ENCODE assay signal across 8 cellular contexts in the genomic region with DNA sequence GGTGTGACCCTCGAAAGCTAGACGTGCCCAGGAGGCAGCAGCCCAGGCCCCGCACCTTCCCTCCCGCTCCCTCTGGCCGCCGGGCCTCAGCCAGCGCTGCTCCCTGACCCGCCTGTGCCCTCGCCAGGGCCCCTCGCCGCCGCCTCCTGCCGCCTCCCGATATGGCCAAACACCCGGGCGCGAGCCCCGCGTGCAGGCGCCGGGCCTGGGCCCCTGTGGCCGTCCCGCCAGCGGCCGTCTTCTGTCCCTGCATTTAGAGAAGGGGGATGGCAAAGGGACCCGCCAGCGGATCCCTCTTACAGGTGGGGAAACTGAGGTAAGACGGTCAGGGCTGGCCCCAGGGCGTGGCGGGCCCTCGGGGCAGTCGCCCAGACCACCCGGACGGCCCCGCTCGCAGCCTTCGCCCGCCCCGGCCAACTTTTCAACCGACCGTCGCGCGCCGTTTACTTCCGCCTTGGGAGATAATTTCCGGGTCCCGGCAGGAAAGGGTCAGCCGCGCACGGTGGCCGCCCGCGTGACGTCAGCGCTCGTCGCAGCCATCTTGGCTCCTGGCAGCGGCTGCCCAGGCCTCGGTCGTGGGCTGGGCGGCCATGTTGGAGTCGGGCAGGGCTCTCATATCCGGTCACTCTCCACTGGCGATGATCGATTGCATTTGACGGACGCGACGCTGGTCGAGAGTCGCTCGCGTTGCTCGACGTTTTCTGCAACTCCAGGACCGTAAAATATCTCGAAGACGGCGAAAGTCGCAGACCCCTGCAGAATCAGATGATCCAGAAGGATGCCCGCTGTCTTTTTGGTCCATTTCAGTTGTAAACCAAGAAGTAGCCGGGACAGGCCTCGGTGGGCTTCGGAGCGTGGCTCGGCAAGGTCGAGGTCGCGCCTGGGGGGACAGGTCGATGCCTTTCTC. TPM values are rescaled to one million over a fixed set of nuclear protein-coding genes. Genes with fewer than 3 reads are reported as not detected.
DNase-seq lines count a peak whose midpoint lies in the region; ATAC-seq, FAIRE-seq and TF ChIP-seq lines count a peak whose summit lies in the region.

No MANE protein-coding gene starts in this region.

- peak; percentile 82 for FAIRE-seq in urothelium cell line (lab: Jason Lieb, UNC)

- DNase-seq in NCI-H1436 (lab: John Stamatoyannopoulos, UW), result peak; percentile 65
- peak; percentile 64 to 94 (median 68) for DNase-seq in T-helper 2 cell
- DNase-seq in anterior cingulate cortex (lab: John Stamatoyannopoulos, UW), result peak; percentile 53 to 94 (median 85)
- peak; percentile 95 to 98 (median 98) for DNase-seq in right cardiac atrium
- DNase-seq in pulmonary artery endothelial cell (ENCODE audit: low read depth, low spot score), result peak; percentile 71
- DNase-seq in urothelium cell line (ENCODE audit: low spot score), result peak; percentile 97

- H3K27me3 ChIP-seq in right cardiac atrium (ENCODE audit: control insufficient read depth, insufficient read depth), result no peaks in the 10 kb centered on the region

- 18% methylated on average over 91 of the region's 91 CpGs for WGBS in right cardiac atrium

- intact Hi-C loops in right cardiac atrium (cut with DNase I), result no loop called here

- peak overlapping the region; percentile 82 for H3K4me3 ChIP-seq in right cardiac atrium (ENCODE audit: low read length)

- ATAC-seq in HG02642 (IDR thresholded peaks at IDR 0.05; ENCODE audit: poor library complexity, unreplicated experiment) (peak; percentile 87), right cardiac atrium (peak; percentile 98)

- no peaks in the 10 kb centered on the region for H3K4me1 ChIP-seq in right cardiac atrium (ENCODE audit: control insufficient read depth, insufficient read depth, low read length)

- peak; percentile 81 for TF ChIP-seq POLR2A in GM10847 (IDR thresholded peaks at IDR 0.05; ENCODE audit: extremely low read depth, insufficient read length)

- H3K27ac ChIP-seq in right cardiac atrium (ENCODE audit: low read length), result peak overlapping the region; percentile 74

- H3K9me3 ChIP-seq in right cardiac atrium (ENCODE audit: control insufficient read depth, low read length), result no peaks in the 10 kb centered on the region

RNA-seq across cellular contexts. Expression of a gene that starts 7.1 kb away (rescaled TPM):
- total RNA-seq in right cardiac atrium, result not detected
- polyA plus RNA-seq in right cardiac atrium, result not detected
- total RNA-seq in pulmonary artery endothelial cell, result not detected in 2 replicates

RNA-seq across cellular contexts. Expression of a gene that starts 19.2 kb away (rescaled TPM):
- total RNA-seq in right cardiac atrium, result 1 to 10 TPM; 4.0 to 6.9 (median 4.9) TPM
- polyA plus RNA-seq in right cardiac atrium, result 3.4 TPM
- 14.2 and 21.4 TPM in 2 replicates for total RNA-seq in pulmonary artery endothelial cell

RNA-seq across cellular contexts. Expression of a gene that starts 19.4 kb away (rescaled TPM):
- 10 to 100 TPM in 2 of 4 donors, 1 to 10 TPM in 2; 9.3 to 11.8 (median 9.9) TPM for total RNA-seq in right cardiac atrium
- 11.5 TPM for polyA plus RNA-seq in right cardiac atrium
- 41.9 and 45.0 TPM in 2 replicates for total RNA-seq in pulmonary artery endothelial cell

RNA-seq across cellular contexts. Expression of a gene that starts 47.1 kb away (rescaled TPM):
- total RNA-seq in right cardiac atrium (1 to 10 TPM in 2 of 4 donors, under 1 TPM in 1, not detected in 1; 0.92 to 3.1 (median 1.0) TPM), pulmonary artery endothelial cell (not detected in 2 replicates)
- polyA plus RNA-seq in right cardiac atrium, result not detected

Comparison
In these comparisons a context has a peak if more than half of its experiments do, and no peak if none do; other contexts are left out.
1. Peak in every context shown above with its lines: DNase-seq, ATAC-seq, H3K4me3 ChIP-seq and H3K27ac ChIP-seq.